8 cellular contexts compared by ENCODE assay signal in the genomic region with DNA sequence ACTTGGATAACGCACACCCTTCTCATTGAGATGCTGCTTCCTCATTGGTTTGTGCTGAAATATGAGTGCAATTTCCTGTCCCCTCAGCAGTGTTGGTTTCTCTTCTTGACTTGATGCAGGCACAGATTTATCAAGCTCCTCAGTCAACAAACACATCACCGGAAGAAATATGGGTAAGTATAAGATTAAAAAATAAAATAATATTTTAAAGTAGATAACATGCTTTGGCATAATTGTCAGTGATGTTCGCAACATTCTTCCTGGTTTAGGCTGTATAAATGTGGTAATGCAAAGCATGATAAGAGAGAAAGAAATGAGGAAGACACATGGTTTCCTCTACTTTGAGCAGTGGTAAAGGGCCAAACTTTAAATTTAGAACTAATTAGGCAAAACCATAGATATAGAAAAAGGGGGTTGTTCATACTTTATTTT. TPM values are rescaled to one million over a fixed set of nuclear protein-coding genes. Genes with fewer than 3 reads are reported as not detected.
DNase-seq lines count a peak whose midpoint lies in the region; ATAC-seq, FAIRE-seq and TF ChIP-seq lines count a peak whose summit lies in the region.

A gene with protein sequence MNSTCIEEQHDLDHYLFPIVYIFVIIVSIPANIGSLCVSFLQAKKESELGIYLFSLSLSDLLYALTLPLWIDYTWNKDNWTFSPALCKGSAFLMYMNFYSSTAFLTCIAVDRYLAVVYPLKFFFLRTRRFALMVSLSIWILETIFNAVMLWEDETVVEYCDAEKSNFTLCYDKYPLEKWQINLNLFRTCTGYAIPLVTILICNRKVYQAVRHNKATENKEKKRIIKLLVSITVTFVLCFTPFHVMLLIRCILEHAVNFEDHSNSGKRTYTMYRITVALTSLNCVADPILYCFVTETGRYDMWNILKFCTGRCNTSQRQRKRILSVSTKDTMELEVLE (plus strand): TSS at position 86 of the 432 bp plus-strand sequence. CDS start 5,713 bp downstream, outside the sequence.

- peak within 1 kb of the TSS; percentile 95 for H3K27ac Mint-ChIP-seq in activated naive CD8-positive, alpha-beta T cell treated with anti-CD3 and anti-CD28 coated beads for 36 hours
- peak within 1 kb of the TSS; percentile 96 for H3K27ac Mint-ChIP-seq in stimulated activated effector memory CD8-positive, alpha-beta T cell treated with anti-CD3 and anti-CD28 coated beads, Interleukin-12 subunit alpha, Interleukin-12 subunit beta, amount 100 ng/mL, for 72 hours
- no peak within 1 kb of the TSS for H3K27ac Mint-ChIP-seq in chondrocyte (ENCODE audit: unreplicated experiment)

- H3K27me3 Mint-ChIP-seq in activated naive CD8-positive, alpha-beta T cell treated with anti-CD3 and anti-CD28 coated beads for 36 hours, result no peaks in the 10 kb centered on the region
- peaks cover 1% of the 10 kb centered on the region for H3K27me3 Mint-ChIP-seq in chondrocyte (ENCODE audit: low read depth)

- TF ChIP-seq POLR2A in GM12891 (IDR thresholded peaks at IDR 0.05; ENCODE audit: low read depth, low read length), result peak; percentile 90

- H3K4me3 Mint-ChIP-seq in activated naive CD8-positive, alpha-beta T cell treated with anti-CD3 and anti-CD28 coated beads for 36 hours, result peak within 1 kb of the TSS; percentile 96
- H3K4me3 Mint-ChIP-seq in stimulated activated effector memory CD8-positive, alpha-beta T cell treated with anti-CD3 and anti-CD28 coated beads, Interleukin-12 subunit alpha, Interleukin-12 subunit beta, amount 100 ng/mL, for 72 hours, result peak within 1 kb of the TSS; percentile 79
- H3K4me3 Mint-ChIP-seq in chondrocyte (ENCODE audit: unreplicated experiment), result no peak within 1 kb of the TSS

- ATAC-seq in GM21390 (IDR thresholded peaks at IDR 0.05; ENCODE audit: unreplicated experiment) (peak; percentile 76), foreskin keratinocyte (no peak)
- ATAC-seq in stimulated activated effector memory CD8-positive, alpha-beta T cell treated with anti-CD3 and anti-CD28 coated beads, Interleukin-12 subunit alpha, Interleukin-12 subunit beta, amount 100 ng/mL, for 72 hours, result peak; percentile 58

- TF ChIP-seq CTCF in HL-60 (IDR thresholded peaks at IDR 0.05; ENCODE audit: insufficient read depth, low read length) (no peak), foreskin keratinocyte (conservative IDR thresholded peaks at IDR 0.05) (no peak), chondrocyte (IDR thresholded peaks at IDR 0.05) (no peak)

- H3K4me1 Mint-ChIP-seq in activated naive CD8-positive, alpha-beta T cell treated with anti-CD3 and anti-CD28 coated beads for 36 hours, result peaks cover 58% of the 10 kb centered on the region
- H3K4me1 Mint-ChIP-seq in stimulated activated effector memory CD8-positive, alpha-beta T cell treated with anti-CD3 and anti-CD28 coated beads, Interleukin-12 subunit alpha, Interleukin-12 subunit beta, amount 100 ng/mL, for 72 hours, result peaks cover 60% of the 10 kb centered on the region
- H3K4me1 Mint-ChIP-seq in chondrocyte (ENCODE audit: low read depth), result no peaks in the 10 kb centered on the region

- no peaks in the 10 kb centered on the region for H3K4me1 ChIP-seq in foreskin keratinocyte

- H3K4me3 ChIP-seq in HL-60 (replicated peaks; ENCODE audit: insufficient read depth, low read length), result peak within 1 kb of the TSS; percentile 7

- H3K27ac ChIP-seq in HL-60 (replicated peaks), result peak within 1 kb of the TSS; percentile 94
- H3K27ac ChIP-seq in foreskin keratinocyte, result no peak within 1 kb of the TSS

- FAIRE-seq in GM12891 (lab: Jason Lieb, UNC), result peak; percentile 81

- no peak for DNase-seq in GM12891 (ENCODE audit: insufficient read length, low spot score)
- peak in 1 of 2 experiments; percentile 70 for DNase-seq in HL-60 (ENCODE audit: low read depth in 1 of 2, low spot score in 1 of 2)
- DNase-seq in activated naive CD8-positive, alpha-beta T cell treated with anti-CD3 and anti-CD28 coated beads for 36 hours, result peak; percentile 26
- DNase-seq in stimulated activated effector memory CD8-positive, alpha-beta T cell treated with anti-CD3 and anti-CD28 coated beads, Interleukin-12 subunit alpha, Interleukin-12 subunit beta, amount 100 ng/mL, for 72 hours (ENCODE audit: low spot score in 2 of 2), result peak in 1 of 2 donors; percentile 65
- DNase-seq in NCI-H2107 treated with DMSO at 0.1 percent for 48 hours (lab: John Stamatoyannopoulos, UW; ENCODE audit: unreplicated experiment), result no peak
- DNase-seq in foreskin keratinocyte, result no peak
- DNase-seq in chondrocyte (ENCODE audit: low spot score), result no peak

- peaks cover 39% of the 10 kb centered on the region for H3K36me3 Mint-ChIP-seq in activated naive CD8-positive, alpha-beta T cell treated with anti-CD3 and anti-CD28 coated beads for 36 hours
- peaks cover 49% of the 10 kb centered on the region for H3K36me3 Mint-ChIP-seq in stimulated activated effector memory CD8-positive, alpha-beta T cell treated with anti-CD3 and anti-CD28 coated beads, Interleukin-12 subunit alpha, Interleukin-12 subunit beta, amount 100 ng/mL, for 72 hours
- H3K36me3 Mint-ChIP-seq in chondrocyte (ENCODE audit: low read depth), result no peaks in the 10 kb centered on the region

- H3K27me3 ChIP-seq in HL-60 (ENCODE audit: insufficient read depth, poor library complexity, severe bottlenecking) (no peaks in the 10 kb centered on the region), foreskin keratinocyte (no peaks in the 10 kb centered on the region)

- H3K9me3 Mint-ChIP-seq in activated naive CD8-positive, alpha-beta T cell treated with anti-CD3 and anti-CD28 coated beads for 36 hours, result peaks cover 2% of the 10 kb centered on the region
- H3K9me3 Mint-ChIP-seq in stimulated activated effector memory CD8-positive, alpha-beta T cell treated with anti-CD3 and anti-CD28 coated beads, Interleukin-12 subunit alpha, Interleukin-12 subunit beta, amount 100 ng/mL, for 72 hours, result no peaks in the 10 kb centered on the region
- no peaks in the 10 kb centered on the region for H3K9me3 Mint-ChIP-seq in chondrocyte (ENCODE audit: low read depth)

TF ChIP-seq in GM12891, 5 proteins besides CTCF, POLR2A, EP300 and RAD21:
- TF ChIP-seq POLR2AphosphoS5 (IDR thresholded peaks at IDR 0.05; ENCODE audit: low read depth, low read length) (peak; percentile 83), POU2F2 (IDR thresholded peaks at IDR 0.05; ENCODE audit: low read depth, low read length) (no peak), TAF1 (IDR thresholded peaks at IDR 0.05; ENCODE audit: low read depth, low read length) (peak; percentile 84), SPI1 (IDR thresholded peaks at IDR 0.05; ENCODE audit: low read depth, low read length) (peak; percentile 44; the same call in 1 of the 2 replicates), PAX5 (IDR thresholded peaks at IDR 0.05; ENCODE audit: insufficient read depth, low read length, severe bottlenecking) (no peak)

RNA-seq across cellular contexts. Expression of the gene that starts here (rescaled TPM):
- polyA plus RNA-seq in GM12891 (2012; ENCODE audit: low read depth, missing spikeins), result 7.0 TPM
- 10 to 100 TPM; 17.3 to 17.5 TPM for total RNA-seq in activated naive CD8-positive, alpha-beta T cell treated with anti-CD3 and anti-CD28 coated beads for 36 hours
- not detected in 2 replicates for total RNA-seq in foreskin keratinocyte
- not detected in 2 replicates for polyA plus RNA-seq in foreskin keratinocyte
- not detected in 3 replicates for total RNA-seq in chondrocyte

Comparison
In these comparisons a context has a peak if more than half of its experiments do, and no peak if none do; other contexts are left out.
1. RNA of the gene that starts here (total RNA-seq): 17.3 to 17.5 TPM in activated naive CD8-positive, alpha-beta T cell treated with anti-CD3 and anti-CD28 coated beads for 36 hours; not detected in foreskin keratinocyte and not detected in chondrocyte; every median in the first group is over 10 times any median in the second.